ENCODE assay signal across 12 cellular contexts in genomic region chr6:105272783-105273182, GRCh38.
DNase-seq lines count a peak whose midpoint lies in the region; ATAC-seq and TF ChIP-seq lines count a peak whose summit lies in the region.
"Had no signal": no experiment of that assay in that cellular context is flagged by ENCODE, and none has a peak within 500 bp of the region (broad histone marks: within the 10 kb centered on the region; RNA-seq: fewer than 3 reads in every experiment).

No MANE protein-coding gene starts in this region.

- H3K9ac ChIP-seq in SK-N-SH (no peak overlapping the region), adipocyte (ENCODE audit: low read length) (no peak overlapping the region)

- H3K27me3 ChIP-seq in SK-N-SH (ENCODE audit: insufficient read depth) (no peaks in the 10 kb centered on the region), adipocyte (replicated peaks; ENCODE audit: control insufficient read depth, insufficient read depth, low read length) (no peaks in the 10 kb centered on the region), thyroid gland (no peaks in the 10 kb centered on the region)
- H3K27me3 ChIP-seq: ascending aorta, vagina had no signal

- DNase-seq in SK-N-SH (no peak), adipocyte (ENCODE audit: low read depth) (peak; percentile 11), iPS-NIHi11 (ENCODE audit: low spot score) (peak; percentile 52), thyroid gland (peak; percentile 64 to 67), 8988T (no peak), DMS153 treated with DMSO at 0.1 percent for 48 hours (lab: John Stamatoyannopoulos, UW; ENCODE audit: unreplicated experiment) (no peak)
- DNase-seq: ACHN, NCI-H1048 had no signal

- no peak for TF ChIP-seq RAD21 in SK-N-SH (IDR thresholded peaks at IDR 0.05; ENCODE audit: low read length)

- ATAC-seq in SK-N-SH treated with all-trans-retinoic acid at 6 μM for 48 hours, result peak; percentile 51; the same call in 2 of the 3 replicates
- no peak for ATAC-seq in HG02938 (IDR thresholded peaks at IDR 0.05; ENCODE audit: unreplicated experiment)

- peaks cover 15 to 21% of the 10 kb centered on the region in 2 experiments for H3K36me3 ChIP-seq in SK-N-SH (replicated peaks in 1 of 2; ENCODE audit: control insufficient read depth in 1 of 2, insufficient read depth in 2 of 2, low read length in 1 of 2)
- H3K36me3 ChIP-seq in adipocyte (ENCODE audit: control insufficient read depth, insufficient read depth, low read length, severe bottlenecking), result peaks cover 30% of the 10 kb centered on the region
- H3K36me3 ChIP-seq in thyroid gland, result peaks cover 1 to 6% of the 10 kb centered on the region in 2 donors

- H3K4me2 ChIP-seq in SK-N-SH, result no peak overlapping the region

- no peak for TF ChIP-seq CTCF in SK-N-SH (IDR thresholded peaks at IDR 0.05)
- no peak for TF ChIP-seq CTCF in thyroid gland (IDR thresholded peaks at IDR 0.05)

- no peak overlapping the region for H3K4me3 ChIP-seq in SK-N-SH (ENCODE audit: low read depth in 2 of 2, low read length in 1 of 2)
- no peak overlapping the region for H3K4me3 ChIP-seq in adipocyte (ENCODE audit: low read length)
- H3K4me3 ChIP-seq in thyroid gland (replicated peaks in 1 of 3), result no peak overlapping the region
- H3K4me3 ChIP-seq: ascending aorta, vagina had no signal

- H3K27ac ChIP-seq in SK-N-SH (ENCODE audit: low read depth in 2 of 2, low read length in 1 of 2) (peak overlapping the region in 1 of 2 experiments; percentile 30; a peak in 1 of 4 replicates), thyroid gland (no peak overlapping the region)
- H3K27ac ChIP-seq: ascending aorta, vagina had no signal

- no peaks in the 10 kb centered on the region for H3K9me2 ChIP-seq in SK-N-SH

- no peak for TF ChIP-seq POLR2A in thyroid gland (IDR thresholded peaks at IDR 0.05)

- POLR2A ChIA-PET in SK-N-SH (lab: Yijun Ruan, JAX), result no interaction called here

- intact Hi-C loops in thyroid gland (cut with DNase I), result no loop called here

- peaks cover 4% of the 10 kb centered on the region for H3F3A ChIP-seq in SK-N-SH (replicated peaks; ENCODE audit: insufficient read depth)

- H3K4me1 ChIP-seq in SK-N-SH (ENCODE audit: control insufficient read depth in 1 of 2, insufficient read depth in 2 of 2, low read depth in 1 of 2, low read length in 1 of 2) (peaks cover 0 to 18% of the 10 kb centered on the region in 2 experiments; a peak in 2 of 4 replicates), adipocyte (ENCODE audit: control insufficient read depth, insufficient read depth, low read length) (peaks cover 6% of the 10 kb centered on the region), thyroid gland (no peaks in the 10 kb centered on the region)
- H3K4me1 ChIP-seq: ascending aorta, vagina had no signal

- TF ChIP-seq EP300 in SK-N-SH (IDR thresholded peaks at IDR 0.05; ENCODE audit: borderline replicate concordance in 1 of 2, low read depth in 1 of 2, low read length in 1 of 2), result no peak

- CTCF ChIA-PET in SK-N-SH (lab: Yijun Ruan, JAX), result interaction anchor here (1.3 to 1.8 kb wide), 2 partner anchors 8 to 130 kb away, joined by 5 to 8 read pairs; partner anchors contain the start of gene PREP

- no peak overlapping the region for H2AFZ ChIP-seq in SK-N-SH (ENCODE audit: low read depth)

- no peaks in the 10 kb centered on the region for H4K20me1 ChIP-seq in SK-N-SH (ENCODE audit: insufficient read depth)

- no peaks in the 10 kb centered on the region for H3K79me2 ChIP-seq in SK-N-SH (ENCODE audit: insufficient read depth)

- WGBS in SK-N-SH (ENCODE audit: low lambda C conversion rate), result 67% methylated on average over 6 of the region's 6 CpGs
- 14% methylated on average over 6 of the region's 6 CpGs for WGBS in thyroid gland, 2 donors

- H3K9me3 ChIP-seq in SK-N-SH (no peaks in the 10 kb centered on the region), adipocyte (ENCODE audit: control insufficient read depth, low read length) (no peaks in the 10 kb centered on the region), thyroid gland (no peaks in the 10 kb centered on the region)
- H3K9me3 ChIP-seq: ascending aorta, vagina had no signal

TF ChIP-seq in SK-N-SH treated with all-trans-retinoic acid at 6 μM for 48 hours, 23 proteins besides CTCF, POLR2A, EP300 and RAD21:
- TF ChIP-seq BACH2 (CRISPR knock-in tag; IDR thresholded peaks at IDR 0.05; ENCODE audit: borderline replicate concordance) (no peak), TCF4 (CRISPR knock-in tag; IDR thresholded peaks at IDR 0.05; ENCODE audit: borderline replicate concordance) (no peak)

TF ChIP-seq in SK-N-SH, 30 proteins besides CTCF, POLR2A, EP300 and RAD21:
- no peak for TF ChIP-seq MEF2A (IDR thresholded peaks at IDR 0.05; ENCODE audit: borderline replicate concordance, low read depth)
- no peak for TF ChIP-seq FOXJ3 (CRISPR knock-in tag; IDR thresholded peaks at IDR 0.05)
- TF ChIP-seq RFX5 (IDR thresholded peaks at IDR 0.05; ENCODE audit: low read length), result no peak
- no peak for TF ChIP-seq CHD2 (IDR thresholded peaks at IDR 0.05; ENCODE audit: low read length, partially characterized antibody)
- no peak for TF ChIP-seq FOXM1 (IDR thresholded peaks at IDR 0.05; ENCODE audit: low read depth)
- no peak for TF ChIP-seq TCF12 (IDR thresholded peaks at IDR 0.05)
- TF ChIP-seq IRF3 (IDR thresholded peaks at IDR 0.05; ENCODE audit: low read depth, low read length), result no peak
- no peak for TF ChIP-seq NRF1 (IDR thresholded peaks at IDR 0.05; ENCODE audit: low read depth, low read length)
- TF ChIP-seq SMC3 (IDR thresholded peaks at IDR 0.05; ENCODE audit: low read depth, low read length), result no peak
- no peak for TF ChIP-seq TEAD4 (IDR thresholded peaks at IDR 0.05; ENCODE audit: borderline replicate concordance, insufficient read depth)

Comparison
In these comparisons a context has a peak if more than half of its experiments do, and no peak if none do; other contexts are left out.
1. DNase-seq: peak in adipocyte (single experiment), iPS-NIHi11 (single experiment) and thyroid gland (2 of 2); none in SK-N-SH (single experiment), 8988T (single experiment) and DMS153 treated with DMSO at 0.1 percent for 48 hours (single experiment).